ENCODE assay signal across 13 cellular contexts in the genomic region with DNA sequence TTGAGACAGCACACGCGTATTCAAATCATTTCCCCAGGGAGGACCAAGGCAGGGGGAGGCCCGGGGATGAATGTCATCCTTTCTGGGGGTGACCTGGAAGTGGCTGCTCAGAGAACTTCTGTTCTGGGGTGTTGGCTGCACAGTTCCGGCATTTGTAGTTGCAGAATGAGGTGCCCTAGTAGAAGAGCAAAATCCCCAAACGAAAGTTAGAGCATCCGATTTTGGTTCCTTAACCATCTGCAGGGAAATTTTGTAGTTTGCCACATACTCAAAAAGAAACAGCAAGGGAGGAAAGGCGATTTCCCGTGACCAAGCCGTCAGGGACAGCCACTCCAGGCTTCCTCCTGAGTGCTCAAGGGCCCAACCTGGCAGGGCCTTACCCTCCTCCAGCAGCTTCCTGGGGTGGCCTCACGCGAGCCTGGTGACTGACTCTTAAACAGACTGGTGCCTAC. TPM values are rescaled to one million over a fixed set of nuclear protein-coding genes. Genes with fewer than 3 reads are reported as not detected.
DNase-seq lines count a peak whose midpoint lies in the region; ATAC-seq and TF ChIP-seq lines count a peak whose summit lies in the region.
"Had no signal": no experiment of that assay in that cellular context is flagged by ENCODE, and none has a peak within 500 bp of the region (broad histone marks: within the 10 kb centered on the region; RNA-seq: fewer than 3 reads in every experiment).

No MANE protein-coding gene starts in this region.

- no peaks in the 10 kb centered on the region for H3K36me3 ChIP-seq in osteoblast (ENCODE audit: insufficient read depth, low read length)
- H3K36me3 ChIP-seq in naive thymus-derived CD4-positive, alpha-beta T cell (ENCODE audit: control insufficient read depth in 2 of 3, insufficient read depth in 3 of 3, low read length in 3 of 3): no peaks in the 10 kb centered on the region
- H3K36me3 ChIP-seq: esophagus muscularis mucosa, neutrophil, tibial nerve had no signal

- POLR2A ChIA-PET in naive thymus-derived CD4-positive, alpha-beta T cell (lab: Charles Lee): interaction anchor here (0.6 kb wide), 1 partner anchor 12 kb away, joined by 3 read pairs; no protein-coding TSS in a partner anchor

- H3K27me3 ChIP-seq in osteoblast (ENCODE audit: insufficient read depth, low read length): peaks cover 19% of the 10 kb centered on the region
- H3K27me3 ChIP-seq in naive thymus-derived CD4-positive, alpha-beta T cell (ENCODE audit: control insufficient read depth in 2 of 2, insufficient read depth in 2 of 2, low read length in 2 of 2): no peaks in the 10 kb centered on the region
- H3K27me3 ChIP-seq: neutrophil had no signal

- TF ChIP-seq CTCF in osteoblast (IDR thresholded peaks at IDR 0.05; ENCODE audit: extremely low read depth, low read depth, low read length): no peak

- no peak overlapping the region for H3K4me2 ChIP-seq in osteoblast (ENCODE audit: insufficient read depth, low read length)

- no peak overlapping the region for H3K27ac Mint-ChIP-seq in naive thymus-derived CD4-positive, alpha-beta T cell

- ATAC-seq in GM18868 (IDR thresholded peaks at IDR 0.05; ENCODE audit: unreplicated experiment) (peak; percentile 67), GM21423 (IDR thresholded peaks at IDR 0.05; ENCODE audit: unreplicated experiment) (peak; percentile 58), HG03095 (IDR thresholded peaks at IDR 0.05; ENCODE audit: unreplicated experiment) (peak; percentile 62)
- no peak for ATAC-seq in naive thymus-derived CD4-positive, alpha-beta T cell

- no peaks in the 10 kb centered on the region for H3K27me3 Mint-ChIP-seq in naive thymus-derived CD4-positive, alpha-beta T cell

- no peak overlapping the region for H3K4me3 ChIP-seq in osteoblast (ENCODE audit: insufficient read depth, low read length)
- no peak overlapping the region for H3K4me3 ChIP-seq in naive thymus-derived CD4-positive, alpha-beta T cell (ENCODE audit: low read length)
- H3K4me3 ChIP-seq: esophagus muscularis mucosa, tibial nerve had no signal

- H2AFZ ChIP-seq in osteoblast (ENCODE audit: low read length): no peak overlapping the region

- intact Hi-C loops in naive thymus-derived CD4-positive, alpha-beta T cell (cut with micrococcal nuclease): no loop called here

- peaks cover 0 to 7% (median 0%) of the 10 kb centered on the region in 7 donors for H3K4me1 Mint-ChIP-seq in naive thymus-derived CD4-positive, alpha-beta T cell

- H3K4me3 Mint-ChIP-seq in naive thymus-derived CD4-positive, alpha-beta T cell: no peak overlapping the region

- H3K9me3 Mint-ChIP-seq in naive thymus-derived CD4-positive, alpha-beta T cell: peaks cover 0 to 1% (median 0%) of the 10 kb centered on the region in 11 donors

- DNase-seq in osteoblast (ENCODE audit: insufficient read length, low spot score, missing footprints) (peak; percentile 79), NOMO-1 treated with dmso at 0.1 percent for 144 hours (lab: John Stamatoyannopoulos, UW; ENCODE audit: unreplicated experiment) (no peak)
- no peak for DNase-seq in stimulated activated CD4-positive, alpha-beta T cell treated with anti-CD3 and anti-CD28 coated beads, Interleukin-15, amount 100 ng/mL, for 24 hours
- DNase-seq in activated naive CD4-positive, alpha-beta T cell (lab: John Stamatoyannopoulos, UW): no peak
- DNase-seq in naive thymus-derived CD4-positive, alpha-beta T cell: no peak
- DNase-seq: stimulated activated CD4-positive, alpha-beta T cell treated with anti-CD3 and anti-CD28 coated beads, Interleukin-4, amount 100 ng/mL, for 24 hours; T-helper 1 cell had no signal

- CTCF ChIA-PET in naive thymus-derived CD4-positive, alpha-beta T cell (lab: Charles Lee): no interaction called here

- H3K79me2 ChIP-seq in osteoblast (ENCODE audit: insufficient read depth, low read length): no peaks in the 10 kb centered on the region

- H3K9me3 ChIP-seq in osteoblast (ENCODE audit: low read depth, low read length): no peaks in the 10 kb centered on the region
- no peaks in the 10 kb centered on the region for H3K9me3 ChIP-seq in naive thymus-derived CD4-positive, alpha-beta T cell (ENCODE audit: control insufficient read depth in 2 of 3, low read length in 3 of 3)
- H3K9me3 ChIP-seq: esophagus muscularis mucosa, neutrophil, tibial nerve had no signal

- no peaks in the 10 kb centered on the region for H3K36me3 Mint-ChIP-seq in naive thymus-derived CD4-positive, alpha-beta T cell

- no peak overlapping the region for H3K27ac ChIP-seq in osteoblast (ENCODE audit: low read depth, low read length)
- H3K27ac ChIP-seq in naive thymus-derived CD4-positive, alpha-beta T cell (ENCODE audit: low read depth, low read length): no peak overlapping the region
- H3K27ac ChIP-seq: esophagus muscularis mucosa, neutrophil, tibial nerve had no signal

- H3K4me1 ChIP-seq in osteoblast (ENCODE audit: insufficient read depth, low read length): no peaks in the 10 kb centered on the region
- H3K4me1 ChIP-seq in naive thymus-derived CD4-positive, alpha-beta T cell (ENCODE audit: control insufficient read depth in 2 of 2, insufficient read depth in 2 of 2, low read length in 2 of 2): no peaks in the 10 kb centered on the region
- H3K4me1 ChIP-seq: tibial nerve had no signal

- no peaks in the 10 kb centered on the region for H4K20me1 ChIP-seq in osteoblast (ENCODE audit: insufficient read depth, low read length)

RNA-seq across cellular contexts. Expression of a gene that starts 13.0 kb away (rescaled TPM):
- total RNA-seq in osteoblast: 19.5 and 23.3 TPM in 2 replicates
- total RNA-seq in naive thymus-derived CD4-positive, alpha-beta T cell: 10 to 100 TPM; 27.7 to 74.4 (median 44.1) TPM
- 10 to 100 TPM; 16.1 to 23.8 TPM for polyA plus RNA-seq in naive thymus-derived CD4-positive, alpha-beta T cell
